In the genomic region with DNA sequence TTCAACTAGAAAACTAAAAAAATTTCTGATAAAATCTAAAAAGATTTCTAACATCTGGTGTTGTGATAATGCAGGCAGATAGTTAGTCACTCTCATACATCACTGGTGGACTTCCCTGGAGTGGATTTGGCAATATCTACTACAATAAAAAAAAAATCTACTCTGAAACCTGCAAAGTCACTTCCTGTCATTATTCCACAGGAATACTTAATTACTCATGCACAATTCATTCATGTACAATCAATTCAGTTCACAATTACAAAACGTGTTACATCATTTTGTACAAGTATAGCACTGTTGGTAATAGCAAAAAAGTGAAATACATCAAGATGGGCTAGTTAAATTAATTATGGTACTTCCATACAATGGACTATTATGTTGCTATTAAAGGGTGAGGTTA, we compare ENCODE assay signal across 10 cellular contexts. TPM values are rescaled to one million over a fixed set of nuclear protein-coding genes. Genes with fewer than 3 reads are reported as not detected.
DNase-seq lines count a peak whose midpoint lies in the region; ATAC-seq and TF ChIP-seq lines count a peak whose summit lies in the region.
"Had no signal": no experiment of that assay in that cellular context is flagged by ENCODE, and none has a peak within 500 bp of the region (broad histone marks: within the 10 kb centered on the region; RNA-seq: fewer than 3 reads in every experiment).

No MANE protein-coding gene starts in this region.

- H2AFZ ChIP-seq in HCT116 (ENCODE audit: low read depth, low read length, poor library complexity, severe bottlenecking) (peak overlapping the region; percentile 66), SK-N-SH (ENCODE audit: low read depth) (no peak overlapping the region)

- H3K4me1 ChIP-seq in HCT116 (ENCODE audit: control insufficient read depth in 1 of 2, insufficient read depth in 2 of 2, low read length in 2 of 2) (peaks cover 3 to 14% of the 10 kb centered on the region in 2 experiments; a peak in 2 of 4 replicates), SK-N-SH (ENCODE audit: control insufficient read depth in 1 of 2, insufficient read depth in 2 of 2, low read depth in 1 of 2, low read length in 1 of 2) (peaks cover 0 to 20% of the 10 kb centered on the region in 2 experiments; a peak in 2 of 4 replicates)
- H3K4me1 ChIP-seq: sigmoid colon had no signal

- peak overlapping the region; percentile 28; the same call in 1 of the 2 replicates for H3K4me2 ChIP-seq in HCT116 (ENCODE audit: low read length)
- H3K4me2 ChIP-seq in SK-N-SH = no peak overlapping the region

- no peaks in the 10 kb centered on the region for H3F3A ChIP-seq in SK-N-SH (replicated peaks; ENCODE audit: insufficient read depth)

- no peak for ATAC-seq in HCT116
- ATAC-seq: T-cell had no signal

- BruUV-seq in HCT116 (replicated peaks; lab: Mats Ljungman, UMichigan) = no TSS peak

- H4K20me1 ChIP-seq in HCT116 (ENCODE audit: insufficient read depth) (no peaks in the 10 kb centered on the region), SK-N-SH (ENCODE audit: insufficient read depth) (no peaks in the 10 kb centered on the region)

- 6% methylated on average over 1 of the region's 1 CpG for WGBS in SK-N-SH (ENCODE audit: low lambda C conversion rate)

- intact Hi-C loops in HCT116 (cut with micrococcal nuclease) = no loop called here

- TF ChIP-seq CTCF in AG09309 (IDR thresholded peaks at IDR 0.05; ENCODE audit: control insufficient read depth, insufficient read depth, low read depth, low read length, missing control alignments) (no peak), HCT116 (IDR thresholded peaks at IDR 0.05 in 2 of 3, conservative IDR thresholded peaks at IDR 0.05 in 1 of 3; ENCODE audit: borderline replicate concordance in 1 of 3, insufficient read depth in 1 of 3, low read depth in 2 of 3, low read length in 2 of 3) (no peak), SK-N-SH (IDR thresholded peaks at IDR 0.05) (no peak), fibroblast of villous mesenchyme (IDR thresholded peaks at IDR 0.05; ENCODE audit: insufficient read depth, low read depth, low read length) (no peak)

- H3K27ac ChIP-seq in HCT116 (ENCODE audit: low read depth, low read length) (no peak overlapping the region), SK-N-SH (ENCODE audit: low read depth in 2 of 2, low read length in 1 of 2) (peak overlapping the region in 1 of 2 experiments; percentile 22; a peak in 2 of 4 replicates)
- H3K27ac ChIP-seq: sigmoid colon had no signal

- DNase-seq in AG09309 (ENCODE audit: low read depth) = peak; percentile 93
- peak; percentile 1 for DNase-seq in HCT116 (ENCODE audit: low read depth, low spot score)
- DNase-seq in SK-N-SH = peak; percentile 31
- peak; percentile 93 for DNase-seq in fibroblast of villous mesenchyme (ENCODE audit: low read depth)
- DNase-seq in DMS79 (lab: John Stamatoyannopoulos, UW) = no peak
- DNase-seq in SHP77 treated with DMSO at 0.1 percent for 48 hours (lab: John Stamatoyannopoulos, UW) = no peak
- no peak for DNase-seq in OCI-M2 (lab: John Stamatoyannopoulos, UW; ENCODE audit: unreplicated experiment)
- no peak for DNase-seq in SW480 (ENCODE audit: low spot score)
- DNase-seq: sigmoid colon, T-cell had no signal

- no peaks in the 10 kb centered on the region for H3K36me3 ChIP-seq in HCT116 (ENCODE audit: control insufficient read depth in 1 of 2, insufficient read depth in 2 of 2, low read length in 2 of 2)
- H3K36me3 ChIP-seq in SK-N-SH (replicated peaks in 1 of 2; ENCODE audit: control insufficient read depth in 1 of 2, insufficient read depth in 2 of 2, low read length in 1 of 2) = no peaks in the 10 kb centered on the region
- H3K36me3 ChIP-seq: sigmoid colon had no signal

- CTCF ChIA-PET in HCT116 (lab: Charles Lee) = no interaction called here
- CTCF ChIA-PET in SK-N-SH (lab: Yijun Ruan, JAX) = interaction anchor here (0.9 kb wide), 1 partner anchor 129 kb away, joined by 3 read pairs; no protein-coding TSS in a partner anchor

- no peak overlapping the region for H3K4me3 ChIP-seq in AG09309 (ENCODE audit: control insufficient read depth, low read depth, low read length)
- H3K4me3 ChIP-seq in HCT116 (replicated peaks in 1 of 2; ENCODE audit: low read depth in 1 of 2, low read length in 2 of 2) = no peak overlapping the region
- no peak overlapping the region for H3K4me3 ChIP-seq in SK-N-SH (ENCODE audit: low read depth in 2 of 2, low read length in 1 of 2)
- H3K4me3 ChIP-seq in fibroblast of villous mesenchyme (ENCODE audit: low read depth, low read length) = no peak overlapping the region
- H3K4me3 ChIP-seq: sigmoid colon had no signal

- no peaks in the 10 kb centered on the region; the same call in 1 of the 2 replicates for H3K9me2 ChIP-seq in HCT116 (ENCODE audit: insufficient read depth)
- H3K9me2 ChIP-seq in SK-N-SH = no peaks in the 10 kb centered on the region

- no peaks in the 10 kb centered on the region for H3K27me3 ChIP-seq in HCT116 (ENCODE audit: insufficient read depth, low read length)
- H3K27me3 ChIP-seq in SK-N-SH (ENCODE audit: insufficient read depth) = no peaks in the 10 kb centered on the region

- H3K9me3 ChIP-seq in HCT116 (ENCODE audit: control insufficient read depth in 1 of 2, insufficient read depth in 1 of 2, low read depth in 1 of 2, low read length in 2 of 2) (no peaks in the 10 kb centered on the region), SK-N-SH (no peaks in the 10 kb centered on the region)
- H3K9me3 ChIP-seq: sigmoid colon had no signal

- H3K9ac ChIP-seq in HCT116 (ENCODE audit: low read length) (no peak overlapping the region), SK-N-SH (no peak overlapping the region)

- peak in 1 of 2 experiments; percentile 58; a peak in 1 of 4 replicates for TF ChIP-seq EP300 in SK-N-SH (IDR thresholded peaks at IDR 0.05; ENCODE audit: borderline replicate concordance in 1 of 2, low read depth in 1 of 2, low read length in 1 of 2)

- POLR2A ChIA-PET in HCT116 (lab: Charles Lee) (no interaction called here), SK-N-SH (lab: Yijun Ruan, JAX) (no interaction called here)

- RAD21 ChIA-PET in HCT116 (lab: Charles Lee; ENCODE audit: low non-redundant PET in 1 of 2, low total read pairs in 2 of 2, uncharacterized antibody in 2 of 2, unreplicated experiment in 2 of 2) = no interaction called here

- TF ChIP-seq POLR2A in HCT116 (IDR thresholded peaks at IDR 0.05; ENCODE audit: borderline replicate concordance, extremely low read depth, insufficient read depth, insufficient read length) = no peak

- no peaks in the 10 kb centered on the region for H3K79me2 ChIP-seq in HCT116 (ENCODE audit: insufficient read depth, low read length)
- H3K79me2 ChIP-seq in SK-N-SH (ENCODE audit: insufficient read depth) = no peaks in the 10 kb centered on the region

- TF ChIP-seq RAD21 in HCT116 (IDR thresholded peaks at IDR 0.05; ENCODE audit: low read depth) (no peak), SK-N-SH (IDR thresholded peaks at IDR 0.05; ENCODE audit: low read length) (no peak)

TF ChIP-seq in HCT116, 20 proteins besides CTCF, POLR2A, EP300 and RAD21:
- TF ChIP-seq CEBPB (IDR thresholded peaks at IDR 0.05; ENCODE audit: low read depth) = peak; percentile 53
- peak; percentile 16; the same call in 1 of the 2 replicates for TF ChIP-seq JUND (IDR thresholded peaks at IDR 0.05)
- TF ChIP-seq FOSL1 (IDR thresholded peaks at IDR 0.05; ENCODE audit: low read depth) = peak; percentile 32; the same call in 1 of the 2 replicates
- no peak for TF ChIP-seq EZH2phosphoT487 (IDR thresholded peaks at IDR 0.05; ENCODE audit: borderline replicate concordance)
- TF ChIP-seq SP1 (IDR thresholded peaks at IDR 0.05; ENCODE audit: low read depth) = 0 out of 2 replicates have a peak, but pooled peaks have one; percentile 23
- no peak for TF ChIP-seq SIN3A (IDR thresholded peaks at IDR 0.05; ENCODE audit: low read depth)

TF ChIP-seq in SK-N-SH, 30 proteins besides CTCF, POLR2A, EP300 and RAD21 (continues in another document):
- TF ChIP-seq, protein P1, sequence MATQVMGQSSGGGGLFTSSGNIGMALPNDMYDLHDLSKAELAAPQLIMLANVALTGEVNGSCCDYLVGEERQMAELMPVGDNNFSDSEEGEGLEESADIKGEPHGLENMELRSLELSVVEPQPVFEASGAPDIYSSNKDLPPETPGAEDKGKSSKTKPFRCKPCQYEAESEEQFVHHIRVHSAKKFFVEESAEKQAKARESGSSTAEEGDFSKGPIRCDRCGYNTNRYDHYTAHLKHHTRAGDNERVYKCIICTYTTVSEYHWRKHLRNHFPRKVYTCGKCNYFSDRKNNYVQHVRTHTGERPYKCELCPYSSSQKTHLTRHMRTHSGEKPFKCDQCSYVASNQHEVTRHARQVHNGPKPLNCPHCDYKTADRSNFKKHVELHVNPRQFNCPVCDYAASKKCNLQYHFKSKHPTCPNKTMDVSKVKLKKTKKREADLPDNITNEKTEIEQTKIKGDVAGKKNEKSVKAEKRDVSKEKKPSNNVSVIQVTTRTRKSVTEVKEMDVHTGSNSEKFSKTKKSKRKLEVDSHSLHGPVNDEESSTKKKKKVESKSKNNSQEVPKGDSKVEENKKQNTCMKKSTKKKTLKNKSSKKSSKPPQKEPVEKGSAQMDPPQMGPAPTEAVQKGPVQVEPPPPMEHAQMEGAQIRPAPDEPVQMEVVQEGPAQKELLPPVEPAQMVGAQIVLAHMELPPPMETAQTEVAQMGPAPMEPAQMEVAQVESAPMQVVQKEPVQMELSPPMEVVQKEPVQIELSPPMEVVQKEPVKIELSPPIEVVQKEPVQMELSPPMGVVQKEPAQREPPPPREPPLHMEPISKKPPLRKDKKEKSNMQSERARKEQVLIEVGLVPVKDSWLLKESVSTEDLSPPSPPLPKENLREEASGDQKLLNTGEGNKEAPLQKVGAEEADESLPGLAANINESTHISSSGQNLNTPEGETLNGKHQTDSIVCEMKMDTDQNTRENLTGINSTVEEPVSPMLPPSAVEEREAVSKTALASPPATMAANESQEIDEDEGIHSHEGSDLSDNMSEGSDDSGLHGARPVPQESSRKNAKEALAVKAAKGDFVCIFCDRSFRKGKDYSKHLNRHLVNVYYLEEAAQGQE (IDR thresholded peaks at IDR 0.05; ENCODE audit: low read depth, low read length) = no peak
- TF ChIP-seq RXRA (IDR thresholded peaks at IDR 0.05; ENCODE audit: borderline replicate concordance, low read depth) (no peak), NFIC (IDR thresholded peaks at IDR 0.05; ENCODE audit: borderline replicate concordance) (peak; percentile 33; the same call in 1 of the 2 replicates)

RNA-seq across cellular contexts. Expression of a gene that starts 16.5 kb away (rescaled TPM):
- 0.74 TPM for total RNA-seq in HCT116 (2021; ENCODE audit: unreplicated experiment)
- 0.01 and 0.03 TPM in 2 replicates for polyA plus RNA-seq in HCT116 (2012)
- not detected in 2 replicates for polyA plus RNA-seq in SK-N-SH (2012; rRNA removed)
- not detected in 2 replicates for polyA plus RNA-seq in SK-N-SH (2012; cell fraction: cytosol; rRNA removed)
- polyA plus RNA-seq in SK-N-SH (2012; cell fraction: nucleus; rRNA removed) = not detected in 2 replicates
- under 0.01 TPM in 1 of 2 replicates, not detected in the other for total RNA-seq in fibroblast of villous mesenchyme

Comparison
In these comparisons a context has a peak if more than half of its experiments do, and no peak if none do; other contexts are left out.
1. DNase-seq: peak in AG09309 (single experiment), HCT116 (single experiment), SK-N-SH (single experiment) and fibroblast of villous mesenchyme (single experiment); none in DMS79 (single experiment), SHP77 treated with DMSO at 0.1 percent for 48 hours (single experiment), OCI-M2 (single experiment) and SW480 (single experiment).